ENCODE assay signal across 2 cellular contexts in the genomic region with DNA sequence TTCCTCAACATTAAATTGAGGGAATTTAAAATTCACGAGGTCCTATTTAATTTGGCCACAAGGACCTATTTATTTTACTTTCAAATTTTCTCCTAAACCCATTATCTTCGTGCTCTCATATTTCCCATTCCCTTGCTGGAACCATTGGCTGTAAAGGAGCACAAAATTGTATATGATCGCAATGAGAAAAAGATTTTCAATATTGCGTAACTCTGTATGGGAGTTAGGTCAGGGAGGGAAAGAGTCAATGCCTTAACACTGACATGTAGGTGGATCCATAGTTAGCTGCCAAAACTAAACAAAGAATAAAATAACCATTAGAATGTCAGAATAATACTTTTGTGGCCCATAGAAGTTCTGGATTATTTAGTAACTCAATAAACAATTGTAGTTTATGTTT.
TF ChIP-seq lines count a peak whose summit lies in the region.

No MANE protein-coding gene starts in this region.

TF ChIP-seq in HepG2, 621 proteins besides CTCF, POLR2A, EP300 and RAD21:
- TF ChIP-seq, protein P1, sequence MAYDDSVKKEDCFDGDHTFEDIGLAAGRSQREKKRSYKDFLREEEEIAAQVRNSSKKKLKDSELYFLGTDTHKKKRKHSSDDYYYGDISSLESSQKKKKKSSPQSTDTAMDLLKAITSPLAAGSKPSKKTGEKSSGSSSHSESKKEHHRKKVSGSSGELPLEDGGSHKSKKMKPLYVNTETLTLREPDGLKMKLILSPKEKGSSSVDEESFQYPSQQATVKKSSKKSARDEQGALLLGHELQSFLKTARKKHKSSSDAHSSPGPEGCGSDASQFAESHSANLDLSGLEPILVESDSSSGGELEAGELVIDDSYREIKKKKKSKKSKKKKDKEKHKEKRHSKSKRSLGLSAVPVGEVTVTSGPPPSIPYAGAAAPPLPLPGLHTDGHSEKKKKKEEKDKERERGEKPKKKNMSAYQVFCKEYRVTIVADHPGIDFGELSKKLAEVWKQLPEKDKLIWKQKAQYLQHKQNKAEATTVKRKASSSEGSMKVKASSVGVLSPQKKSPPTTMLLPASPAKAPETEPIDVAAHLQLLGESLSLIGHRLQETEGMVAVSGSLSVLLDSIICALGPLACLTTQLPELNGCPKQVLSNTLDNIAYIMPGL (CRISPR knock-in tag; IDR thresholded peaks at IDR 0.05; ENCODE audit: borderline replicate concordance in 1 of 2, low read depth in 1 of 2): no peak
- TF ChIP-seq ZNF768 (CRISPR knock-in tag; IDR thresholded peaks at IDR 0.05) (no peak), NFRKB (IDR thresholded peaks at IDR 0.05) (no peak), CEBPB (IDR thresholded peaks at IDR 0.05; ENCODE audit: borderline replicate concordance, low read depth, low read length) (peak; percentile 96), CEBPG (CRISPR knock-in tag; IDR thresholded peaks at IDR 0.05) (peak; percentile 79), ZNF331 (CRISPR knock-in tag; IDR thresholded peaks at IDR 0.05) (no peak)

TF ChIP-seq in HEK293T, 16 proteins besides CTCF, POLR2A, EP300 and RAD21 (continued from another document):
- TF ChIP-seq BHLHE40 (IDR thresholded peaks at IDR 0.05; ENCODE audit: borderline replicate concordance): no peak
- TF ChIP-seq SUZ12 (IDR thresholded peaks at IDR 0.05): no peak
- TF ChIP-seq SP1 (IDR thresholded peaks at IDR 0.05): no peak
- TF ChIP-seq FOXA1 (IDR thresholded peaks at IDR 0.05): no peak
- TF ChIP-seq L3MBTL2 (conservative IDR thresholded peaks at IDR 0.05): no peak
- no peak for TF ChIP-seq ZNF384 (IDR thresholded peaks at IDR 0.05)
- no peak for TF ChIP-seq FOXM1 (IDR thresholded peaks at IDR 0.05; ENCODE audit: borderline replicate concordance)
